ENCODE assay signal across 25 cellular contexts in genomic region chr17:57885148-57885915, GRCh38.
"Had no signal": no experiment of that assay in that cellular context is flagged by ENCODE, and none has a peak within 500 bp of the region (broad histone marks: within the 10 kb centered on the region; RNA-seq: fewer than 3 reads in every experiment).

No MANE protein-coding gene starts in this region.

- H3K4me2 ChIP-seq: KMS-11 had no signal

- H3K9ac ChIP-seq: KMS-11 had no signal

- H3K9me3 ChIP-seq: ascending aorta, SJSA1 had no signal

- H3K4me3 ChIP-seq: ascending aorta, SJSA1 had no signal

- H3K27ac ChIP-seq: ascending aorta, KMS-11, SJSA1 had no signal

- DNase-seq: activated B cell treated with CpG ODN at 0.5 μM for 24 hours; activated CD4-positive, alpha-beta T cell treated with anti-CD3 and anti-CD28 coated beads for 1 hour; activated CD4-positive, alpha-beta T cell treated with anti-CD3 and anti-CD28 coated beads, Interleukin-2, amount 10 ng/mL, durations not matched to agents 24 days and 14 days; activated CD4-positive, alpha-beta T cell treated with anti-CD3 and anti-CD28 coated beads, Interleukin-2, amount 50 U/mL, for 48 hours; activated CD8-positive, alpha-beta memory T cell treated with anti-CD3 and anti-CD28 coated beads, Interleukin-2, amount 10 ng/mL, durations not matched to agents 7 days and 5 days; activated effector memory CD4-positive, alpha-beta T cell treated with Interleukin-2 at 50 U/mL for 16 hours; activated naive CD4-positive, alpha-beta T cell; activated naive CD8-positive, alpha-beta T cell treated with anti-CD3 and anti-CD28 coated beads, Interleukin-2, amount 50 U/mL, for 24 hours; activated T-cell treated with anti-CD3 and anti-CD28 coated beads, Interleukin-2, amount 50 U/mL, for 24 hours; amniotic stem cell; NCI-H1092 treated with DMSO at 0.1 percent for 48 hours; NCI-H1436; NCI-H2029 treated with DMSO at 0.1 percent for 48 hours; NCI-H510A treated with DMSO at 0.1 percent for 48 hours; NCI-H69; NK-92 treated with Interleukin-12 subunit alpha and Interleukin-12 subunit beta, amount 100 ng/mL, for 24 hours; OCI-M1; Right ventricle myocardium superior; RPMI8226; T-helper 9 cell had no signal

- H3K27me3 ChIP-seq: ascending aorta, SJSA1 had no signal

- ATAC-seq: activated CD8-positive, alpha-beta memory T cell treated with anti-CD3 and anti-CD28 coated beads, Interleukin-2, amount 10 ng/mL, durations not matched to agents 7 days and 5 days; activated naive CD4-positive, alpha-beta T cell treated with anti-CD3 and anti-CD28 coated beads, Interleukin-2, amount 50 U/mL, for 72 hours; activated naive CD8-positive, alpha-beta T cell treated with anti-CD3 and anti-CD28 coated beads, Interleukin-2, amount 50 U/mL, for 24 hours; Panc1 had no signal
